ENCODE assay signal across 8 cellular contexts in the genomic region with DNA sequence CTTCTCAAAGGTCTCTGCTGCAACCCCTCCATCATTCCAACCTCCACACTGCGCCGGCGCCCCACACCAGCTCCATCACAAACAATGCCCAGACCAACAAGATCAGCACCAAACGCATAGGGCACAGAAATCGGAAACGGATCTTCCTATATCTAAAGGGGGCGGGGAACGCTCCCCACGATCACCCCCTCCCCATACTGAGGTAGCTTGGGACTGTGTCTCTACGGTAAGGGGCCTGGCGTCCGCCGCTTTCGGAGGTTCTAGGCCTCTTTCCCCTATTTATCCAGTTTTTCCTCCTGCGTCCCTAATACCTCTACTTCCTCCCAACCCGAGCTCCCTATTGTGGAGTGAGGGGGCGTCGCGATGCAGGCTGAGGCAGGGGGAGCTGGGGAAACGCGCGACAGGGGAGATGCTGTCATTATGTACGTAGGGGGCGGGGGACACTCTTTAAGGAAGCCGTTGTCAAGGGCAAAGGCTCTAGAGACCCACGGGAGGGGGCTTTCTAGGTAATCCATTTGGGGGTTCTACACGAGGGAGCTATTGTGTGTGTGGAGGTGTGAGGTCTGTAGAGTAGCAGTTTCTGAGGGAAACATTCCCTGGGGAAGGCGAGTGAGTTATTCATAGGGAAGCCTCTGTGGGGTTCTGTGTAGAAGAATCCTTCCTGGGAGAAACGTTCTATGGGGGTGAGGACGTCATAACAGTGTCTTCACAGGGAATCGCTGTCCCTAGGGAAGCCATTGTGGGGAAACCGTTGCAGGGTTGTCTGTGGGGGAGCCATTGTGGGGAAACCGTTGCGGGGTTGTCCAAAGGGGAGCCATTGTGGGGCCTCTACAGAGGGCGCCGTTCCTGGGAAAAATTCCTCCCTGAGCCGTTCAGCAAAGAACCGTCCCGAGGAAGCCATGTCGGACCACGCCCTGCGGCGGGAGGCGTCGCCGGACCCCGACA. TPM values are rescaled to one million over a fixed set of nuclear protein-coding genes. Genes with fewer than 3 reads are reported as not detected.
DNase-seq lines count a peak whose midpoint lies in the region; ATAC-seq lines count a peak whose summit lies in the region.

No MANE protein-coding gene starts in this region.

- no peak overlapping the region for H2BK5ac ChIP-seq in neuronal stem cell (ENCODE audit: low read length)

- peak overlapping the region; percentile 91 for H2AFZ ChIP-seq in neuronal stem cell (ENCODE audit: low read length)

- H2BK15ac ChIP-seq in neuronal stem cell (ENCODE audit: low read length), result no peak overlapping the region

- peak overlapping the region; percentile 70 for H4K8ac ChIP-seq in neuronal stem cell (ENCODE audit: low read depth, low read length)

- H3K14ac ChIP-seq in neuronal stem cell (ENCODE audit: low read length), result no peak overlapping the region

- no CpG with 5 or more reads among the region's 47 CpGs for WGBS in neuronal stem cell (ENCODE audit: extremely low coverage in 2 of 2, insufficient read length in 2 of 2, insufficient replicate concordance in 1 of 2), 2 donors

- H3K9ac ChIP-seq in adipocyte (ENCODE audit: low read length) (peak overlapping the region; percentile 86), neuronal stem cell (ENCODE audit: low read depth, low read length, poor library complexity) (peak overlapping the region; percentile 65)

- H3K36me3 ChIP-seq in adipocyte (ENCODE audit: control insufficient read depth, insufficient read depth, low read length, severe bottlenecking) (no peaks in the 10 kb centered on the region), neuronal stem cell (replicated peaks in 1 of 2; ENCODE audit: control insufficient read depth in 2 of 2, insufficient read depth in 2 of 2, low read length in 2 of 2) (no peaks in the 10 kb centered on the region)

- H3K23ac ChIP-seq in neuronal stem cell (ENCODE audit: low read depth, low read length, poor library complexity), result peak overlapping the region; percentile 75

- H3K9me3 ChIP-seq in adipocyte (ENCODE audit: control insufficient read depth, low read length) (no peaks in the 10 kb centered on the region), neuronal stem cell (replicated peaks in 1 of 2; ENCODE audit: control insufficient read depth in 2 of 2, insufficient read depth in 1 of 2, low read depth in 1 of 2, low read length in 2 of 2) (no peaks in the 10 kb centered on the region)

- H3K4me3 ChIP-seq in adipocyte (ENCODE audit: low read length), result peak overlapping the region; percentile 94
- H3K4me3 ChIP-seq in neuronal stem cell (ENCODE audit: low read length in 2 of 2), result peak overlapping the region; percentile 88 to 89

- no peak overlapping the region for H3K27ac ChIP-seq in neuronal stem cell (replicated peaks; ENCODE audit: low read length)

- H2BK120ac ChIP-seq in neuronal stem cell (ENCODE audit: low read depth, low read length), result peak overlapping the region; percentile 37

- H3K4me1 ChIP-seq in adipocyte (ENCODE audit: control insufficient read depth, insufficient read depth, low read length), result peaks cover 5% of the 10 kb centered on the region
- peaks cover 2 to 3% of the 10 kb centered on the region in 2 donors for H3K4me1 ChIP-seq in neuronal stem cell (ENCODE audit: control insufficient read depth in 2 of 2, insufficient read depth in 1 of 2, low read depth in 1 of 2, low read length in 2 of 2)

- H3K79me1 ChIP-seq in neuronal stem cell (ENCODE audit: low read depth, low read length), result no peaks in the 10 kb centered on the region

- intact Hi-C loops in Right ventricle myocardium inferior (cut with DNase I), result loop anchor here (5.0 kb wide), 1 partner anchor 64 kb away; no protein-coding TSS in a partner anchor

- H3K27me3 ChIP-seq in adipocyte (replicated peaks; ENCODE audit: control insufficient read depth, insufficient read depth, low read length) (no peaks in the 10 kb centered on the region), neuronal stem cell (ENCODE audit: control insufficient read depth in 3 of 3, insufficient read depth in 3 of 3, low read depth in 1 of 3, low read length in 3 of 3) (no peaks in the 10 kb centered on the region)

- ATAC-seq in Right ventricle myocardium inferior (peak; percentile 14), HG02610 (IDR thresholded peaks at IDR 0.05; ENCODE audit: unreplicated experiment) (no peak)
- no peak for ATAC-seq in activated CD4-positive, CD25-positive, alpha-beta regulatory T cell treated with anti-CD3 and anti-CD28 coated beads, Interleukin-2, amount 50 U/mL, for 24 hours

- no peak overlapping the region for H2BK12ac ChIP-seq in neuronal stem cell (ENCODE audit: low read length)

- H3K4me2 ChIP-seq in neuronal stem cell (ENCODE audit: insufficient read depth, low read length, poor library complexity, severe bottlenecking), result peak overlapping the region; percentile 89

- H4K91ac ChIP-seq in neuronal stem cell (ENCODE audit: low read depth, low read length, poor library complexity), result no peak overlapping the region

- peak overlapping the region; percentile 93 for H3K18ac ChIP-seq in neuronal stem cell (ENCODE audit: low read length)

- H3K4ac ChIP-seq in neuronal stem cell (ENCODE audit: low read length), result no peak overlapping the region

- peak overlapping the region; percentile 57 for H2AK5ac ChIP-seq in neuronal stem cell (ENCODE audit: low read depth, low read length)

- peak; percentile 8 for DNase-seq in stimulated activated CD4-positive, alpha-beta T cell treated with anti-CD3 and anti-CD28 coated beads, Interleukin-15, amount 100 ng/mL, for 24 hours
- no peak for DNase-seq in stimulated activated CD4-positive, alpha-beta T cell treated with anti-CD3 and anti-CD28 coated beads, Interleukin-1b, Interleukin-23, amount 100 ng/mL, for 48 hours
- DNase-seq in NCI-H2227 treated with DMSO at 0.1 percent for 48 hours (lab: John Stamatoyannopoulos, UW) (peak; percentile 58), adipocyte (ENCODE audit: low read depth) (peak; percentile 88), Right ventricle myocardium inferior (ENCODE audit: missing footprints) (no peak), neuronal stem cell (ENCODE audit: low spot score) (peak; percentile 35)

RNA-seq across cellular contexts. Expression of a gene that starts 0.7 kb away (rescaled TPM):
- total RNA-seq in Right ventricle myocardium inferior, result 22.1 TPM
- polyA plus RNA-seq in neuronal stem cell (2013, experiment 1 of 2), result 5.0 TPM
- polyA plus RNA-seq in neuronal stem cell (2013, experiment 2 of 2), result 4.9 TPM

Comparison
In these comparisons a context has a peak if more than half of its experiments do, and no peak if none do; other contexts are left out.
1. DNase-seq: peak in stimulated activated CD4-positive, alpha-beta T cell treated with anti-CD3 and anti-CD28 coated beads, Interleukin-15, amount 100 ng/mL, for 24 hours (single experiment), NCI-H2227 treated with DMSO at 0.1 percent for 48 hours (single experiment), adipocyte (single experiment) and neuronal stem cell (single experiment); none in stimulated activated CD4-positive, alpha-beta T cell treated with anti-CD3 and anti-CD28 coated beads, Interleukin-1b, Interleukin-23, amount 100 ng/mL, for 48 hours (single experiment) and Right ventricle myocardium inferior (single experiment).